Comparison of ENCODE assay signal across 9 cellular contexts in the genomic region with DNA sequence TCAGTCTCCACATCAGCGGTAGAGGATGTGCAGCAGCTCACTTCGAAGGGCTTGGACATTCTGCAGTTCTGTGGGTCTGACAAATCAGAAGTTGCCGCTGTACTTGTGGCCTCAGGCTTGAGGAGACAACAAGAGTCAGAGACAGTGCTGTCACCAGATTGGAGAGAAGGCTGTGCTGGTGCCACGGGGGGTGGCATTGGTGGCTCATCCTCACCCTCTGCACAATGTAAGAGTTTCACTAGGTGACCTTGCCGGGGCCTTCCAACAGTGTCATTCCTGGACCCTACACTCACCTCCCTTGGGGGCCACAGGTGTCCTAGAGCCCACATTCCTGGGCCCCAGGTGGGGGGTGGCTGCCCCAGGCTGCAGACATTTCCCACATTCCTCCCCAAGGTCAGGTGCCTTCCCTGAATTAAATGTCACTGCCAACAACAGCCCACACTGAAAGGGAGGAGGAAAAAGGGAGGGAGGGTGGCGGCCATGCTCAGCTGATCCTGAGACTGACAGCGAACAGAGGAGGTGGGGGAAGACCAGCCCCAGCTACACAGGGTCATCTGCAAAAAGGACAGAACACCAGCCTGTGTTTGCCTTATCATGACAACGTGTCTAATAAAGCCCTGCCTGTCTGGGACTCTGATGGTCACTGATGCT. TPM values are rescaled to one million over a fixed set of nuclear protein-coding genes. Genes with fewer than 3 reads are reported as not detected.
DNase-seq lines count a peak whose midpoint lies in the region; ATAC-seq, FAIRE-seq and TF ChIP-seq lines count a peak whose summit lies in the region.
"Had no signal": no experiment of that assay in that cellular context is flagged by ENCODE, and none has a peak within 500 bp of the region (broad histone marks: within the 10 kb centered on the region; RNA-seq: fewer than 3 reads in every experiment).

No MANE protein-coding gene starts in this region.

- H3K4me1 ChIP-seq in thyroid gland: peaks cover 35 to 49% of the 10 kb centered on the region in 2 donors
- H3K4me1 ChIP-seq in effector memory CD4-positive, alpha-beta T cell (ENCODE audit: control insufficient read depth, insufficient read depth, low read length, poor library complexity, severe bottlenecking): peaks cover 30% of the 10 kb centered on the region

- H3K27me3 ChIP-seq in thyroid gland: no peaks in the 10 kb centered on the region
- no peaks in the 10 kb centered on the region for H3K27me3 ChIP-seq in effector memory CD4-positive, alpha-beta T cell (replicated peaks; ENCODE audit: control insufficient read depth, insufficient read depth, low read length, poor library complexity, severe bottlenecking)
- H3K27me3 ChIP-seq: stomach had no signal

- no peaks in the 10 kb centered on the region for H3K36me3 ChIP-seq in thyroid gland
- H3K36me3 ChIP-seq in effector memory CD4-positive, alpha-beta T cell (ENCODE audit: control insufficient read depth, insufficient read depth, low read length): no peaks in the 10 kb centered on the region

- no peak for FAIRE-seq in D721Med (lab: Jason Lieb, UNC)

- no peak overlapping the region for H3K4me3 ChIP-seq in thyroid gland (replicated peaks in 1 of 3)
- H3K4me3 ChIP-seq in effector memory CD4-positive, alpha-beta T cell (ENCODE audit: insufficient read depth, low read depth, low read length, poor library complexity, severe bottlenecking): no peak overlapping the region
- H3K4me3 ChIP-seq: stomach had no signal

- TF ChIP-seq CTCF in thyroid gland (IDR thresholded peaks at IDR 0.05): no peak
- TF ChIP-seq CTCF in D721Med (IDR thresholded peaks at IDR 0.05; ENCODE audit: insufficient read depth, missing control alignments): no peak

- no peak for TF ChIP-seq POLR2A in thyroid gland (IDR thresholded peaks at IDR 0.05)

- peak overlapping the region; percentile 81 to 92 (median 90) for H3K27ac ChIP-seq in thyroid gland
- no peak overlapping the region for H3K27ac ChIP-seq in effector memory CD4-positive, alpha-beta T cell (ENCODE audit: insufficient read depth, low read length, poor library complexity, severe bottlenecking)

- peak; percentile 11 to 16 for ATAC-seq in left cardiac atrium
- no peak for ATAC-seq in Right ventricle myocardium inferior
- no peak for ATAC-seq in GM19467 (IDR thresholded peaks at IDR 0.05; ENCODE audit: unreplicated experiment)

- in situ Hi-C loops in SK-MEL-5 (cut with HindIII; ENCODE audit: low pct_unique_long_range_greater_than_20kb, low sequenced_read_pairs): no loop called here

- intact Hi-C loops in left cardiac atrium (cut with DNase I) (no loop called here), Right ventricle myocardium inferior (cut with DNase I) (no loop called here), thyroid gland (cut with DNase I) (no loop called here)

- H3K9me3 ChIP-seq in thyroid gland: no peaks in the 10 kb centered on the region
- no peaks in the 10 kb centered on the region for H3K9me3 ChIP-seq in effector memory CD4-positive, alpha-beta T cell (ENCODE audit: control insufficient read depth, low read length)
- H3K9me3 ChIP-seq: stomach had no signal

- no peak for DNase-seq in left cardiac atrium
- no peak for DNase-seq in Right ventricle myocardium inferior (ENCODE audit: missing footprints)
- peak; percentile 17 for DNase-seq in SK-MEL-5 (ENCODE audit: low read depth, low spot score)
- DNase-seq in islet precursor cell: peak; percentile 89
- DNase-seq in thyroid gland: peak; percentile 83 to 84
- DNase-seq in D721Med (ENCODE audit: insufficient read length, low spot score): no peak
- DNase-seq in effector memory CD4-positive, alpha-beta T cell: no peak

- WGBS in thyroid gland, 2 donors: 71 to 76% methylated on average over 5 to 8 of the region's 8 CpGs

RNA-seq across cellular contexts. Expression of gene TMCC2, which starts 46.4 kb away (rescaled TPM):
- total RNA-seq in left cardiac atrium (10 to 100 TPM in 1 of 2 donors, 1 to 10 TPM in 1; 7.3 to 11.9 TPM), Right ventricle myocardium inferior (1.2 TPM), thyroid gland (1 to 10 TPM; 2.3 to 3.6 (median 3.1) TPM)
- 22.1 and 26.5 TPM in 2 replicates for total RNA-seq in SK-MEL-5 (2014; rRNA removed; shearing (Covaris generic))
- polyA plus RNA-seq in SK-MEL-5 (2015; cell fraction: cytosol; rRNA removed): 21.4 and 31.7 TPM in 2 replicates
- 17.6 and 26.0 TPM in 2 replicates for polyA plus RNA-seq in SK-MEL-5 (2015; cell fraction: nucleus; rRNA removed)

RNA-seq across cellular contexts. Expression of gene NUAK2, which starts 47.4 kb away (rescaled TPM):
- total RNA-seq in left cardiac atrium: 1 to 10 TPM; 1.2 to 1.4 TPM
- 1.1 TPM for total RNA-seq in Right ventricle myocardium inferior
- total RNA-seq in SK-MEL-5 (2014; rRNA removed; shearing (Covaris generic)): 0.13 and 0.55 TPM in 2 replicates
- 0.61 and 1.1 TPM in 2 replicates for polyA plus RNA-seq in SK-MEL-5 (2015; cell fraction: cytosol; rRNA removed)
- polyA plus RNA-seq in SK-MEL-5 (2015; cell fraction: nucleus; rRNA removed): 0.54 TPM in 1 of 2 replicates, not detected in the other
- total RNA-seq in thyroid gland: 10 to 100 TPM; 16.8 to 41.0 (median 26.8) TPM

Comparison
In these comparisons a context has a peak if more than half of its experiments do, and no peak if none do; other contexts are left out.
1. ATAC-seq: peak in left cardiac atrium (2 of 2); none in Right ventricle myocardium inferior (single experiment) and GM19467 (single experiment).
2. DNase-seq: peak in SK-MEL-5 (single experiment), islet precursor cell (single experiment) and thyroid gland (2 of 2); none in left cardiac atrium (single experiment), Right ventricle myocardium inferior (single experiment), D721Med (single experiment) and effector memory CD4-positive, alpha-beta T cell (0 of 3).